10 cellular contexts compared by ENCODE assay signal in genomic region chrX:56800801-56801200, GRCh38.
A peak's percentile ranks its signal among the peaks of the same experiment; 100 is the strongest.
DNase-seq lines count a peak whose midpoint lies in the region; ATAC-seq, FAIRE-seq and TF ChIP-seq lines count a peak whose summit lies in the region.
"Had no signal": no experiment of that assay in that cellular context is flagged by ENCODE, and none has a peak within 500 bp of the region (broad histone marks: within the 10 kb centered on the region; RNA-seq: fewer than 3 reads in every experiment).

No MANE protein-coding gene starts in this region.

- H3K27me3 Mint-ChIP-seq in T-helper 2 cell treated with Interferon-gamma antibody and Interleukin-4, amounts not matched to agents 5 μg/mL and 100 μg/mL, for 36 hours (ENCODE audit: low read depth) = no peaks in the 10 kb centered on the region
- H3K27me3 Mint-ChIP-seq in effector memory CD8-positive, alpha-beta T cell = no peaks in the 10 kb centered on the region
- peaks cover 52% of the 10 kb centered on the region for H3K27me3 Mint-ChIP-seq in MCF 10A (ENCODE audit: insufficient read depth, unreplicated experiment)
- H3K27me3 Mint-ChIP-seq: brain had no signal

- H3K4me3 Mint-ChIP-seq in T-helper 2 cell treated with Interferon-gamma antibody and Interleukin-4, amounts not matched to agents 5 μg/mL and 100 μg/mL, for 36 hours = peak overlapping the region; percentile 79
- peak overlapping the region; percentile 50 to 76 for H3K4me3 Mint-ChIP-seq in effector memory CD8-positive, alpha-beta T cell
- H3K4me3 Mint-ChIP-seq in MCF 10A (ENCODE audit: unreplicated experiment) = no peak overlapping the region
- H3K4me3 Mint-ChIP-seq: brain had no signal

- peak; percentile 45 for ATAC-seq in HG02571 (IDR thresholded peaks at IDR 0.05; ENCODE audit: unreplicated experiment)
- peak; percentile 87 for ATAC-seq in effector memory CD8-positive, alpha-beta T cell (replicated peaks)
- ATAC-seq: pancreas had no signal

- peak; percentile 31 for DNase-seq in GM12891 (ENCODE audit: insufficient read length, low spot score)
- DNase-seq in T-helper 2 cell treated with Interferon-gamma antibody and Interleukin-4, amounts not matched to agents 5 μg/mL and 100 μg/mL, for 36 hours (ENCODE audit: low spot score) = peak; percentile 58
- DNase-seq in effector memory CD8-positive, alpha-beta T cell = peak; percentile 12 to 22 (median 22)
- DNase-seq in HuH-7.5 (ENCODE audit: low spot score) = no peak
- DNase-seq in KBM-7 = no peak
- DNase-seq in GDM1 (lab: John Stamatoyannopoulos, UW) = no peak
- DNase-seq in MCF 10A (ENCODE audit: unreplicated experiment) = no peak

- peaks cover 39% of the 10 kb centered on the region for H3K4me1 Mint-ChIP-seq in T-helper 2 cell treated with Interferon-gamma antibody and Interleukin-4, amounts not matched to agents 5 μg/mL and 100 μg/mL, for 36 hours (ENCODE audit: low read depth)
- peaks cover 37 to 41% of the 10 kb centered on the region in 2 donors for H3K4me1 Mint-ChIP-seq in effector memory CD8-positive, alpha-beta T cell (ENCODE audit: low read depth in 2 of 2)
- peaks cover 28% of the 10 kb centered on the region for H3K4me1 Mint-ChIP-seq in MCF 10A (ENCODE audit: insufficient read depth, unreplicated experiment)

- BruUV-seq in MCF 10A (replicated peaks; lab: Mats Ljungman, UMichigan) = no TSS peak

- TF ChIP-seq POLR2A in GM12891 (IDR thresholded peaks at IDR 0.05; ENCODE audit: low read depth, low read length) = no peak

- H3K36me3 Mint-ChIP-seq in T-helper 2 cell treated with Interferon-gamma antibody and Interleukin-4, amounts not matched to agents 5 μg/mL and 100 μg/mL, for 36 hours (ENCODE audit: low read depth) = peaks cover 10% of the 10 kb centered on the region
- H3K36me3 Mint-ChIP-seq in effector memory CD8-positive, alpha-beta T cell (ENCODE audit: insufficient read depth) = peaks cover 10% of the 10 kb centered on the region
- peaks cover 17% of the 10 kb centered on the region for H3K36me3 Mint-ChIP-seq in MCF 10A (ENCODE audit: insufficient read depth, unreplicated experiment)

- intact Hi-C loops in MCF 10A (cut with micrococcal nuclease) = no loop called here

- H3K9me3 Mint-ChIP-seq in T-helper 2 cell treated with Interferon-gamma antibody and Interleukin-4, amounts not matched to agents 5 μg/mL and 100 μg/mL, for 36 hours = no peaks in the 10 kb centered on the region
- no peaks in the 10 kb centered on the region for H3K9me3 Mint-ChIP-seq in effector memory CD8-positive, alpha-beta T cell
- H3K9me3 Mint-ChIP-seq in MCF 10A (ENCODE audit: unreplicated experiment) = no peaks in the 10 kb centered on the region

- in situ Hi-C loops in KBM-7 (cut with MboI; ENCODE audit: low pct_unique_long_range_greater_than_20kb, low sequenced_read_pairs) = no loop called here

- FAIRE-seq in GM12891 (lab: Jason Lieb, UNC) = peak; percentile 94
- FAIRE-seq: pancreas had no signal

- CTCF ChIA-PET in MCF 10A (lab: Yijun Ruan, JAX) = interaction anchor here (0.7 kb wide), 1 partner anchor 178 kb away, joined by 4 read pairs; no protein-coding TSS in a partner anchor

- peak overlapping the region; percentile 96 for H3K27ac Mint-ChIP-seq in T-helper 2 cell treated with Interferon-gamma antibody and Interleukin-4, amounts not matched to agents 5 μg/mL and 100 μg/mL, for 36 hours
- peak overlapping the region; percentile 76 to 93 for H3K27ac Mint-ChIP-seq in effector memory CD8-positive, alpha-beta T cell
- H3K27ac Mint-ChIP-seq in MCF 10A (ENCODE audit: low read depth, unreplicated experiment) = no peak overlapping the region

- TF ChIP-seq CTCF in MCF 10A (IDR thresholded peaks at IDR 0.05; ENCODE audit: unreplicated experiment) = no peak

- POLR2A ChIA-PET in MCF 10A (lab: Yijun Ruan, JAX) = no interaction called here

TF ChIP-seq in GM12891, 5 proteins besides CTCF, POLR2A, EP300 and RAD21:
- no peak for TF ChIP-seq PAX5 (IDR thresholded peaks at IDR 0.05; ENCODE audit: insufficient read depth, low read length, severe bottlenecking)
- TF ChIP-seq SPI1 (IDR thresholded peaks at IDR 0.05; ENCODE audit: low read depth, low read length) = peak; percentile 49
- TF ChIP-seq POU2F2 (IDR thresholded peaks at IDR 0.05; ENCODE audit: low read depth, low read length) = 0 out of 2 replicates have a peak, but pooled peaks have one; percentile 12

Comparison
In these comparisons a context has a peak if more than half of its experiments do, and no peak if none do; other contexts are left out.
1. DNase-seq: peak in GM12891 (single experiment), T-helper 2 cell treated with Interferon-gamma antibody and Interleukin-4, amounts not matched to agents 5 μg/mL and 100 μg/mL, for 36 hours (single experiment) and effector memory CD8-positive, alpha-beta T cell (3 of 3); none in HuH-7.5 (single experiment), KBM-7 (single experiment), GDM1 (single experiment) and MCF 10A (single experiment).